18 cellular contexts compared by ENCODE assay signal in the genomic region with DNA sequence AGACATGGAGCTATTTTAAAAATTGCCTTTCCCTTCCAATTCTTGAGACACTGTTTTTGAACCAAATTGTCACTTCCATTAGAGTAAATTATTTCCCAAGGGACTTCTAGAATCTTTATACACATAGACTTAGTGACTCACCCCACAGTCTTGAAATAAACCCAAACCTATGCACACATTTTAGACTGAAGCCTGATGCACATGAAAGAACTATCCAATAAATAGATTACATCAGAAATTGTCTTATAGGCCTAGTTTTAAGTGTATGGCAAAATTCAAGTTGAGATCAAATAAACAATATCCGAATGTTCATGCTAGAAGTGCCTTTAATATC. TPM values are rescaled to one million over a fixed set of nuclear protein-coding genes. Genes with fewer than 3 reads are reported as not detected.
DNase-seq lines count a peak whose midpoint lies in the region; ATAC-seq, FAIRE-seq and TF ChIP-seq lines count a peak whose summit lies in the region.
"Had no signal": no experiment of that assay in that cellular context is flagged by ENCODE, and none has a peak within 500 bp of the region (broad histone marks: within the 10 kb centered on the region; RNA-seq: fewer than 3 reads in every experiment).

No MANE protein-coding gene starts in this region.

- no peak for TF ChIP-seq POLR2A in HepG2 (IDR thresholded peaks at IDR 0.05; ENCODE audit: insufficient read depth in 1 of 2, low read depth in 2 of 2, low read length in 2 of 2)

- no peak for DNase-seq in activated T-cell treated with anti-CD3 and anti-CD28 coated beads, Interleukin-2, amount 50 U/mL, for 72 hours
- DNase-seq in activated T-cell treated with anti-CD3 and anti-CD28 coated beads, Interleukin-2, amount 50 U/mL, for 1 hour, result no peak
- DNase-seq in M059J (ENCODE audit: low read depth) (peak; percentile 25), fibroblast of gingiva (ENCODE audit: low read depth) (peak; percentile 27), HepG2 (ENCODE audit: low spot score) (no peak), SKM-1 treated with dmso at 0.1 percent for 144 hours (lab: John Stamatoyannopoulos, UW; ENCODE audit: unreplicated experiment) (no peak)
- no peak for DNase-seq in activated CD4-positive, alpha-beta T cell treated with anti-CD3 and anti-CD28 coated beads, Interleukin-2, amount 10 ng/mL, durations not matched to agents 7 days and 5 days
- DNase-seq: 8988T; BE2C; CD4-positive, alpha-beta memory T cell; NCI-H1105; NCI-H2081; NCI-H2171 treated with DMSO at 0.1 percent for 48 hours; NCI-H446; NK-92 treated with Interleukin-12 subunit alpha and Interleukin-12 subunit beta, amount 100 ng/mL, for 24 hours; SHP77 treated with DMSO at 0.1 percent for 48 hours had no signal

- H3K4me2 ChIP-seq in HepG2 (ENCODE audit: low read depth, low read length), result no peak overlapping the region

- no peaks in the 10 kb centered on the region for H3K79me2 ChIP-seq in HepG2 (ENCODE audit: insufficient read depth, low read length)

- intact Hi-C loops in HepG2 (cut with micrococcal nuclease; ENCODE audit: unreplicated experiment), result no loop called here

- no peaks in the 10 kb centered on the region for H3K36me3 ChIP-seq in HepG2 (replicated peaks in 1 of 2; ENCODE audit: control insufficient read depth in 1 of 2, insufficient read depth in 2 of 2, low read length in 2 of 2)
- H3K36me3 ChIP-seq: BE2C had no signal

- no peak overlapping the region for H3K27ac ChIP-seq in HepG2 (ENCODE audit: extremely low read length, insufficient read depth, low read length)

- no peaks in the 10 kb centered on the region for H3K27me3 ChIP-seq in HepG2 (ENCODE audit: control insufficient read depth in 1 of 2, insufficient read depth in 2 of 2, low read length in 2 of 2)
- H3K27me3 ChIP-seq: BE2C had no signal

- no TSS peak for BruUV-seq in HepG2 (replicated peaks; lab: Mats Ljungman, UMichigan)

- H3K27me3 Mint-ChIP-seq in activated T-cell treated with anti-CD3 and anti-CD28 coated beads, Interleukin-2, amount 50 U/mL, for 72 hours (ENCODE audit: low read depth), result peaks cover 4% of the 10 kb centered on the region
- peaks cover 14% of the 10 kb centered on the region for H3K27me3 Mint-ChIP-seq in activated CD4-positive, alpha-beta T cell treated with anti-CD3 and anti-CD28 coated beads, Interleukin-2, amount 10 ng/mL, durations not matched to agents 7 days and 5 days

- H3K4me1 ChIP-seq in HepG2 (ENCODE audit: insufficient read depth, low read length), result peaks cover 4% of the 10 kb centered on the region
- H3K4me1 ChIP-seq: BE2C had no signal

- in situ Hi-C loops in HepG2 (cut with HindIII; ENCODE audit: extremely low pct_ligation_motif_present, low pct_unique_long_range_greater_than_20kb), result no loop called here

- no peak for ATAC-seq in activated T-cell treated with anti-CD3 and anti-CD28 coated beads, Interleukin-2, amount 50 U/mL, for 72 hours (replicated peaks in 1 of 2)
- ATAC-seq in HG02588 (IDR thresholded peaks at IDR 0.05; ENCODE audit: unreplicated experiment), result no peak
- no peak for ATAC-seq in HepG2

- POLR2A ChIA-PET in activated CD4-positive, alpha-beta T cell treated with anti-CD3 and anti-CD28 coated beads, Interleukin-2, amount 10 ng/mL, durations not matched to agents 7 days and 5 days (lab: Charles Lee), result no interaction called here
- POLR2A ChIA-PET in HepG2 (lab: Yijun Ruan, JAX), result no interaction called here

- no peak overlapping the region for H3K9ac ChIP-seq in HepG2 (ENCODE audit: insufficient read depth, low read depth, low read length)

- H4K20me1 ChIP-seq in HepG2 (ENCODE audit: insufficient read depth, low read length), result no peaks in the 10 kb centered on the region

- peaks cover 19% of the 10 kb centered on the region for H3K4me1 Mint-ChIP-seq in activated T-cell treated with anti-CD3 and anti-CD28 coated beads, Interleukin-2, amount 50 U/mL, for 72 hours (ENCODE audit: low read depth)
- H3K4me1 Mint-ChIP-seq in activated CD4-positive, alpha-beta T cell treated with anti-CD3 and anti-CD28 coated beads, Interleukin-2, amount 10 ng/mL, durations not matched to agents 7 days and 5 days, result peaks cover 24% of the 10 kb centered on the region

- 58% methylated on average over 1 of the region's 1 CpG for WGBS in HepG2 (ENCODE audit: low lambda C conversion rate)

- TF ChIP-seq RAD21 in HepG2 (CRISPR knock-in tag; IDR thresholded peaks at IDR 0.05), result no peak

- no peak overlapping the region for H3K4me3 ChIP-seq in HepG2 (replicated peaks in 1 of 3; ENCODE audit: insufficient read depth in 1 of 3, low read depth in 2 of 3, low read length in 3 of 3)

- CTCF ChIA-PET in activated CD4-positive, alpha-beta T cell treated with anti-CD3 and anti-CD28 coated beads, Interleukin-2, amount 10 ng/mL, durations not matched to agents 7 days and 5 days (lab: Charles Lee), result interaction anchor here (0.6 to 1.5 kb wide), 3 partner anchors 32 to 138 kb away, joined by 3 to 4 read pairs (median 4); no protein-coding TSS in a partner anchor
- CTCF ChIA-PET in HepG2 (lab: Yijun Ruan, JAX; ENCODE audit: low intra/inter-chr PET ratio, low total read pairs), result no interaction called here

- H2AFZ ChIP-seq in HepG2 (ENCODE audit: low read length), result no peak overlapping the region

- TF ChIP-seq EP300 in HepG2 (IDR thresholded peaks at IDR 0.05; ENCODE audit: low read depth in 2 of 2, low read length in 2 of 2), result no peak
- no peak for TF ChIP-seq EP300 in HepG2 (CRISPR knock-in tag; IDR thresholded peaks at IDR 0.05; ENCODE audit: borderline replicate concordance)

- no peak for TF ChIP-seq CTCF in HepG2 (CRISPR knock-in tag; IDR thresholded peaks at IDR 0.05)

- H3K36me3 Mint-ChIP-seq in activated T-cell treated with anti-CD3 and anti-CD28 coated beads, Interleukin-2, amount 50 U/mL, for 72 hours (ENCODE audit: insufficient read depth in 2 of 2), result peaks cover 1 to 3% of the 10 kb centered on the region in 2 donors
- H3K36me3 Mint-ChIP-seq in activated CD4-positive, alpha-beta T cell treated with anti-CD3 and anti-CD28 coated beads, Interleukin-2, amount 10 ng/mL, durations not matched to agents 7 days and 5 days (ENCODE audit: low read depth), result peaks cover 10% of the 10 kb centered on the region
- H3K36me3 Mint-ChIP-seq: CD4-positive, alpha-beta memory T cell had no signal

- FAIRE-seq in HepG2 (lab: Jason Lieb, UNC), result no peak

- H3K27ac Mint-ChIP-seq in activated T-cell treated with anti-CD3 and anti-CD28 coated beads, Interleukin-2, amount 50 U/mL, for 72 hours, result peak overlapping the region; percentile 14
- H3K27ac Mint-ChIP-seq in activated CD4-positive, alpha-beta T cell treated with anti-CD3 and anti-CD28 coated beads, Interleukin-2, amount 10 ng/mL, durations not matched to agents 7 days and 5 days, result no peak overlapping the region
- H3K27ac Mint-ChIP-seq: CD4-positive, alpha-beta memory T cell; IgD-negative memory B cell had no signal

- peaks cover 0 to 1% of the 10 kb centered on the region in 2 donors for H3K9me3 Mint-ChIP-seq in activated T-cell treated with anti-CD3 and anti-CD28 coated beads, Interleukin-2, amount 50 U/mL, for 72 hours
- peaks cover 12% of the 10 kb centered on the region for H3K9me3 Mint-ChIP-seq in activated CD4-positive, alpha-beta T cell treated with anti-CD3 and anti-CD28 coated beads, Interleukin-2, amount 10 ng/mL, durations not matched to agents 7 days and 5 days

- no peaks in the 10 kb centered on the region for H3K9me3 ChIP-seq in HepG2 (ENCODE audit: low read length)
- H3K9me3 ChIP-seq: BE2C had no signal

- H3K4me3 Mint-ChIP-seq in activated T-cell treated with anti-CD3 and anti-CD28 coated beads, Interleukin-2, amount 50 U/mL, for 72 hours, result no peak overlapping the region
- no peak overlapping the region for H3K4me3 Mint-ChIP-seq in activated CD4-positive, alpha-beta T cell treated with anti-CD3 and anti-CD28 coated beads, Interleukin-2, amount 10 ng/mL, durations not matched to agents 7 days and 5 days
- H3K4me3 Mint-ChIP-seq: CD4-positive, alpha-beta memory T cell had no signal

TF ChIP-seq in HepG2, 621 proteins besides CTCF, POLR2A, EP300 and RAD21 (continues in another document):
- TF ChIP-seq JUN (CRISPR knock-in tag; IDR thresholded peaks at IDR 0.05) (no peak), ZNF10 (CRISPR knock-in tag; IDR thresholded peaks at IDR 0.05; ENCODE audit: borderline replicate concordance, low read depth) (no peak)

RNA-seq across cellular contexts. Expression of a gene that starts 32.2 kb away (rescaled TPM):
- total RNA-seq in activated T-cell treated with anti-CD3 and anti-CD28 coated beads, Interleukin-2, amount 50 U/mL, for 72 hours, result 10 to 100 TPM; 16.4 to 20.3 TPM
- 4.5 and 6.9 TPM in 2 replicates for total RNA-seq in M059J (2014; rRNA removed; shearing (Covaris generic))
- 10 to 100 TPM; 16.6 to 18.5 TPM for total RNA-seq in activated CD4-positive, alpha-beta T cell treated with anti-CD3 and anti-CD28 coated beads, Interleukin-2, amount 10 ng/mL, durations not matched to agents 7 days and 5 days
- total RNA-seq in HepG2 (2016; rRNA removed; fragmentation: Illumina TruSeq; extraction: Trizol), result 16.4 and 20.9 TPM in 2 replicates
- total RNA-seq in HepG2 (2016; cell fraction: cytosol; rRNA removed; fragmentation: Illumina TruSeq; extraction: Trizol; ENCODE audit: low read depth), result 1.9 and 2.8 TPM in 2 replicates
- 15.5 and 17.4 TPM in 2 replicates for total RNA-seq in HepG2 (2016; cell fraction: insoluble cytoplasmic fraction; rRNA removed; fragmentation: Illumina TruSeq; extraction: Trizol)
- total RNA-seq in HepG2 (2016; cell fraction: membrane; rRNA removed; fragmentation: Illumina TruSeq; extraction: Trizol), result 3.4 and 4.4 TPM in 2 replicates
- 41.1 and 42.9 TPM in 2 replicates for total RNA-seq in HepG2 (2016; cell fraction: nucleus; rRNA removed; fragmentation: Illumina TruSeq; extraction: Trizol)
- 5.4 and 6.3 TPM in 2 replicates for polyA plus RNA-seq in HepG2 (2011; rRNA removed)
- polyA plus RNA-seq in HepG2 (2011; cell fraction: cytosol; rRNA removed), result 2.3 and 3.2 TPM in 2 replicates
- 7.5 and 11.7 TPM in 2 replicates for polyA plus RNA-seq in HepG2 (2011; cell fraction: nucleus; rRNA removed)
- polyA plus RNA-seq in HepG2 (2012), result 10.0 and 14.3 TPM in 2 replicates
- 0.93 and 1.4 TPM in 2 replicates for polyA plus RNA-seq in HepG2 (2016; cell fraction: cytosol; fragmentation: Illumina TruSeq; extraction: Trizol; ENCODE audit: low read depth)
- polyA plus RNA-seq in HepG2 (2016; cell fraction: insoluble cytoplasmic fraction; fragmentation: Illumina TruSeq; extraction: Trizol; ENCODE audit: low read depth), result 45.1 and 46.0 TPM in 2 replicates
- polyA plus RNA-seq in HepG2 (2016; cell fraction: membrane; fragmentation: Illumina TruSeq; extraction: Trizol; ENCODE audit: low read depth), result 2.0 and 2.8 TPM in 2 replicates
- 47.9 and 52.0 TPM in 2 replicates for polyA plus RNA-seq in HepG2 (2016; cell fraction: nucleus; fragmentation: Illumina TruSeq; extraction: Trizol; ENCODE audit: insufficient read depth, low read depth)
- 6.1 and 10.5 TPM in 2 replicates for polyA minus RNA-seq in HepG2 (2011; rRNA and poly(A)+ RNA removed; ENCODE audit: low replicate concordance)
- polyA minus RNA-seq in HepG2 (2011; cell fraction: cytosol; rRNA and poly(A)+ RNA removed), result 2.5 and 3.4 TPM in 2 replicates
- polyA minus RNA-seq in HepG2 (2011; cell fraction: nucleus; rRNA and poly(A)+ RNA removed), result 96.4 and 101 TPM in 2 replicates

Comparison
In these comparisons a context has a peak if more than half of its experiments do, and no peak if none do; other contexts are left out.
1. DNase-seq: peak in M059J (single experiment) and fibroblast of gingiva (single experiment); none in activated T-cell treated with anti-CD3 and anti-CD28 coated beads, Interleukin-2, amount 50 U/mL, for 72 hours (0 of 2), activated T-cell treated with anti-CD3 and anti-CD28 coated beads, Interleukin-2, amount 50 U/mL, for 1 hour (single experiment), activated CD4-positive, alpha-beta T cell treated with anti-CD3 and anti-CD28 coated beads, Interleukin-2, amount 10 ng/mL, durations not matched to agents 7 days and 5 days (single experiment), HepG2 (single experiment) and SKM-1 treated with dmso at 0.1 percent for 144 hours (single experiment).